26 cellular contexts compared by ENCODE assay signal in genomic region chr12:89179245-89179644, GRCh38.
DNase-seq lines count a peak whose midpoint lies in the region; ATAC-seq, FAIRE-seq and TF ChIP-seq lines count a peak whose summit lies in the region.
"Had no signal": no experiment of that assay in that cellular context is flagged by ENCODE, and none has a peak within 500 bp of the region (broad histone marks: within the 10 kb centered on the region; RNA-seq: fewer than 3 reads in every experiment).

No MANE protein-coding gene starts in this region.

- TF ChIP-seq RAD21 in HCT116 (IDR thresholded peaks at IDR 0.05; ENCODE audit: low read depth), result no peak

- H4K20me1 ChIP-seq in BLaER1 treated with 17β-estradiol and CSF1 and Interleukin-3, amounts not matched to agents 10 nM and 100 nM, result no peaks in the 10 kb centered on the region
- no peaks in the 10 kb centered on the region for H4K20me1 ChIP-seq in HCT116 (ENCODE audit: insufficient read depth)

- H3K9ac ChIP-seq in BLaER1 treated with 17β-estradiol and CSF1 and Interleukin-3, amounts not matched to agents 10 nM and 100 nM, result peak overlapping the region in 2 of 11 experiments; percentile 42 to 48; a peak in 4 of 22 replicates
- H3K9ac ChIP-seq in HCT116 (ENCODE audit: low read length), result no peak overlapping the region
- H3K9ac ChIP-seq: neural progenitor cell had no signal

- 31% methylated on average over 1 of the region's 1 CpG for WGBS in prostate gland

- DNase-seq in HCT116 (ENCODE audit: low read depth, low spot score) (no peak), bronchial epithelial cell (ENCODE audit: low read depth) (peak; percentile 50), prostate gland (ENCODE audit: low spot score) (peak; percentile 10)
- DNase-seq: activated CD4-positive, alpha-beta T cell treated with anti-CD3 and anti-CD28 coated beads, Interleukin-2, amount 10 ng/mL, durations not matched to agents 7 days and 5 days; activated naive CD8-positive, alpha-beta T cell treated with anti-CD3 and anti-CD28 coated beads, Interleukin-2, amount 50 U/mL, for 24 hours; activated T-cell treated with anti-CD3 and anti-CD28 coated beads, Interleukin-2, amount 50 U/mL, for 1 hour; effector memory CD4-positive, alpha-beta T cell; Karpas-422; left ventricle myocardium superior; NCI-H1436 treated with DMSO at 0.1 percent for 48 hours; NCI-H2107; Peyer's patch; right cardiac atrium; stimulated activated CD4-positive, alpha-beta T cell treated with anti-CD3 and anti-CD28 coated beads, Interleukin-1b, Interleukin-23, amount 100 ng/mL, for 48 hours; stomach; T-helper 9 cell; WERI-Rb-1 had no signal

- RAD21 ChIA-PET in HCT116 (lab: Charles Lee; ENCODE audit: low non-redundant PET in 1 of 2, low total read pairs in 2 of 2, uncharacterized antibody in 2 of 2, unreplicated experiment in 2 of 2), result no interaction called here

- H3K4me1 ChIP-seq in BLaER1 treated with 17β-estradiol and CSF1 and Interleukin-3, amounts not matched to agents 10 nM and 100 nM, result peaks cover 0 to 92% (median 44%) of the 10 kb centered on the region in 10 experiments; a peak in 14 of 20 replicates
- H3K4me1 ChIP-seq in HCT116 (ENCODE audit: control insufficient read depth in 1 of 2, insufficient read depth in 2 of 2, low read length in 2 of 2) (peaks cover 3 to 12% of the 10 kb centered on the region in 2 experiments; a peak in 2 of 4 replicates), prostate gland (replicated peaks) (no peaks in the 10 kb centered on the region)
- H3K4me1 ChIP-seq: Peyer's patch had no signal

- TF ChIP-seq POLR2A in HCT116 (IDR thresholded peaks at IDR 0.05; ENCODE audit: borderline replicate concordance, extremely low read depth, insufficient read depth, insufficient read length) (no peak), prostate gland (IDR thresholded peaks at IDR 0.05) (no peak)

- H3K4me2 ChIP-seq in BLaER1 treated with 17β-estradiol and CSF1 and Interleukin-3, amounts not matched to agents 10 nM and 100 nM, result peak overlapping the region in 6 of 11 experiments; percentile 41 to 69 (median 64); a peak in 11 of 22 replicates
- no peak overlapping the region for H3K4me2 ChIP-seq in HCT116 (ENCODE audit: low read length)
- H3K4me2 ChIP-seq: neural progenitor cell had no signal

- intact Hi-C loops in HCT116 (cut with micrococcal nuclease) (no loop called here), prostate gland (cut with DNase I) (no loop called here)

- ATAC-seq in HCT116 (no peak), HG03095 (IDR thresholded peaks at IDR 0.05; ENCODE audit: unreplicated experiment) (no peak), GM21515 (IDR thresholded peaks at IDR 0.05; ENCODE audit: unreplicated experiment) (no peak), HG03439 (IDR thresholded peaks at IDR 0.05; ENCODE audit: unreplicated experiment) (no peak)
- ATAC-seq: activated naive CD8-positive, alpha-beta T cell treated with anti-CD3 and anti-CD28 coated beads, Interleukin-2, amount 50 U/mL, for 24 hours had no signal

- no peaks in the 10 kb centered on the region for H3K79me2 ChIP-seq in HCT116 (ENCODE audit: insufficient read depth, low read length)

- peak overlapping the region in 7 of 11 experiments; percentile 58 to 84 (median 72); a peak in 14 of 22 replicates for H3K27ac ChIP-seq in BLaER1 treated with 17β-estradiol and CSF1 and Interleukin-3, amounts not matched to agents 10 nM and 100 nM
- H3K27ac ChIP-seq in HCT116 (ENCODE audit: low read depth, low read length), result no peak overlapping the region
- no peak overlapping the region for H3K27ac ChIP-seq in prostate gland
- H3K27ac ChIP-seq: coronary artery, foreskin keratinocyte, neural progenitor cell, Peyer's patch, stomach, tibial nerve, WERI-Rb-1 had no signal

- no peaks in the 10 kb centered on the region for H3K9me3 ChIP-seq in BLaER1 treated with 17β-estradiol and CSF1 and Interleukin-3, amounts not matched to agents 10 nM and 100 nM (replicated peaks in 1 of 11)
- no peaks in the 10 kb centered on the region for H3K9me3 ChIP-seq in HCT116 (ENCODE audit: control insufficient read depth in 1 of 2, insufficient read depth in 1 of 2, low read depth in 1 of 2, low read length in 2 of 2)
- H3K9me3 ChIP-seq in prostate gland, result no peaks in the 10 kb centered on the region
- H3K9me3 ChIP-seq: Peyer's patch, stomach, tibial nerve had no signal

- H3K36me3 ChIP-seq in BLaER1 treated with 17β-estradiol and CSF1 and Interleukin-3, amounts not matched to agents 10 nM and 100 nM, result no peaks in the 10 kb centered on the region
- H3K36me3 ChIP-seq in HCT116 (ENCODE audit: control insufficient read depth in 1 of 2, insufficient read depth in 2 of 2, low read length in 2 of 2) (no peaks in the 10 kb centered on the region), bronchial epithelial cell (ENCODE audit: control insufficient read depth, insufficient read depth, low read length) (no peaks in the 10 kb centered on the region), prostate gland (no peaks in the 10 kb centered on the region)
- H3K36me3 ChIP-seq: neural progenitor cell, Peyer's patch, stomach, tibial nerve, WERI-Rb-1 had no signal

- FAIRE-seq in bronchial epithelial cell (lab: Jason Lieb, UNC), result no peak
- FAIRE-seq: GM19239 had no signal

- POLR2A ChIA-PET in HCT116 (lab: Charles Lee), result no interaction called here

- no TSS peak for BruUV-seq in HCT116 (replicated peaks; lab: Mats Ljungman, UMichigan)

- CTCF ChIA-PET in HCT116 (lab: Charles Lee), result no interaction called here

- peak overlapping the region; percentile 62 for H2AFZ ChIP-seq in HCT116 (ENCODE audit: low read depth, low read length, poor library complexity, severe bottlenecking)
- H2AFZ ChIP-seq: neural progenitor cell had no signal

- H3K4me3 ChIP-seq in BLaER1 treated with 17β-estradiol and CSF1 and Interleukin-3, amounts not matched to agents 10 nM and 100 nM, result no peak overlapping the region; a peak in 1 of 20 replicates
- H3K4me3 ChIP-seq in HCT116 (replicated peaks in 1 of 2; ENCODE audit: low read depth in 1 of 2, low read length in 2 of 2) (no peak overlapping the region), bronchial epithelial cell (ENCODE audit: low read depth, low read length) (no peak overlapping the region), prostate gland (no peak overlapping the region)
- H3K4me3 ChIP-seq: coronary artery, neural progenitor cell, Peyer's patch, stomach, tibial nerve had no signal

- no peaks in the 10 kb centered on the region for H3K9me2 ChIP-seq in HCT116 (ENCODE audit: insufficient read depth)

- H3K27me3 ChIP-seq in BLaER1 treated with 17β-estradiol and CSF1 and Interleukin-3, amounts not matched to agents 10 nM and 100 nM, result no peaks in the 10 kb centered on the region
- H3K27me3 ChIP-seq in HCT116 (ENCODE audit: insufficient read depth, low read length) (no peaks in the 10 kb centered on the region), bronchial epithelial cell (ENCODE audit: control insufficient read depth, insufficient read depth, low read length) (no peaks in the 10 kb centered on the region), prostate gland (replicated peaks; ENCODE audit: insufficient read depth) (no peaks in the 10 kb centered on the region)
- H3K27me3 ChIP-seq: foreskin keratinocyte, neural progenitor cell, Peyer's patch, stomach, tibial nerve had no signal

- no peak for TF ChIP-seq CTCF in HCT116 (IDR thresholded peaks at IDR 0.05 in 2 of 3, conservative IDR thresholded peaks at IDR 0.05 in 1 of 3; ENCODE audit: borderline replicate concordance in 1 of 3, insufficient read depth in 1 of 3, low read depth in 2 of 3, low read length in 2 of 3)
- TF ChIP-seq CTCF in bronchial epithelial cell (IDR thresholded peaks at IDR 0.05; ENCODE audit: insufficient read depth, low read length, severe bottlenecking), result no peak
- TF ChIP-seq CTCF in prostate gland (IDR thresholded peaks at IDR 0.05), result no peak

TF ChIP-seq in HCT116, 20 proteins besides CTCF, POLR2A, EP300 and RAD21 (continues in another document):
- TF ChIP-seq CEBPB (IDR thresholded peaks at IDR 0.05; ENCODE audit: low read depth) (no peak), REST (IDR thresholded peaks at IDR 0.05; ENCODE audit: low read depth) (no peak), EGR1 (IDR thresholded peaks at IDR 0.05; ENCODE audit: low read depth) (no peak), YY1 (IDR thresholded peaks at IDR 0.05; ENCODE audit: extremely low read depth, insufficient replicate concordance, low read depth, low read length) (no peak), ZFX (IDR thresholded peaks at IDR 0.05) (no peak), FOSL1 (IDR thresholded peaks at IDR 0.05; ENCODE audit: low read depth) (no peak), SP1 (IDR thresholded peaks at IDR 0.05; ENCODE audit: low read depth) (no peak), ATF3 (IDR thresholded peaks at IDR 0.05) (no peak), TCF7L2 (IDR thresholded peaks at IDR 0.05; ENCODE audit: borderline replicate concordance, extremely low read depth, insufficient read depth, insufficient read length) (no peak)

Comparison
In these comparisons a context has a peak if more than half of its experiments do, and no peak if none do; other contexts are left out.
1. H3K27ac ChIP-seq: peak in BLaER1 treated with 17β-estradiol and CSF1 and Interleukin-3, amounts not matched to agents 10 nM and 100 nM (7 of 11); none in HCT116 (single experiment) and prostate gland (0 of 2).